In genomic region chr4:150173854-150174398, GRCh38 we compare ENCODE assay signal across 16 cellular contexts.
DNase-seq lines count a peak whose midpoint lies in the region; ATAC-seq, FAIRE-seq and TF ChIP-seq lines count a peak whose summit lies in the region.
"Had no signal": no experiment of that assay in that cellular context is flagged by ENCODE, and none has a peak within 500 bp of the region (broad histone marks: within the 10 kb centered on the region; RNA-seq: fewer than 3 reads in every experiment).

No MANE protein-coding gene starts in this region.

- H3K27me3 Mint-ChIP-seq in neural progenitor cell (ENCODE audit: insufficient read depth, low read depth): peaks cover 2% of the 10 kb centered on the region
- peaks cover 0 to 8% of the 10 kb centered on the region in 2 donors for H3K27me3 Mint-ChIP-seq in CD8-positive, alpha-beta memory T cell
- H3K27me3 Mint-ChIP-seq: stimulated activated memory B cell treated with anti-CD40 and anti-IgM and Interleukin-4, amounts not matched to agents 10 μg/mL and 1 μg/mL and 100 μg/mL, for 72 hours had no signal

- no peaks in the 10 kb centered on the region for H3K9me3 ChIP-seq in endothelial cell of umbilical vein (replicated peaks; ENCODE audit: control insufficient read depth, insufficient read depth, low read length)
- H3K9me3 ChIP-seq in neural progenitor cell (ENCODE audit: low read depth): no peaks in the 10 kb centered on the region
- H3K9me3 ChIP-seq in CD8-positive, alpha-beta memory T cell (ENCODE audit: low read length): no peaks in the 10 kb centered on the region
- H3K9me3 ChIP-seq: BE2C, esophagus squamous epithelium had no signal

- H3K9me1 ChIP-seq in endothelial cell of umbilical vein (replicated peaks; ENCODE audit: control insufficient read depth, extremely low read depth, insufficient read depth, low read length): no peaks in the 10 kb centered on the region

- dilution Hi-C loops in endothelial cell of umbilical vein (cut with MboI; ENCODE audit: extremely low pct_ligation_motif_present, low sequenced_read_pairs): no loop called here

- H3K4me3 Mint-ChIP-seq in neural progenitor cell: peak overlapping the region; percentile 71
- H3K4me3 Mint-ChIP-seq in CD8-positive, alpha-beta memory T cell: no peak overlapping the region
- H3K4me3 Mint-ChIP-seq: nephron progenitor cell; stimulated activated memory B cell treated with anti-CD40 and anti-IgM and Interleukin-4, amounts not matched to agents 10 μg/mL and 1 μg/mL and 100 μg/mL, for 72 hours had no signal

- intact Hi-C loops in endothelial cell of umbilical vein (cut with micrococcal nuclease): loop anchor here (2.0 to 5.0 kb wide), 2 partner anchors 63 to 95 kb away; partner anchors contain the start of gene DCLK2

- H3K9me3 Mint-ChIP-seq in neural progenitor cell: peaks cover 6% of the 10 kb centered on the region
- no peaks in the 10 kb centered on the region for H3K9me3 Mint-ChIP-seq in CD8-positive, alpha-beta memory T cell
- H3K9me3 Mint-ChIP-seq: stimulated activated memory B cell treated with anti-CD40 and anti-IgM and Interleukin-4, amounts not matched to agents 10 μg/mL and 1 μg/mL and 100 μg/mL, for 72 hours had no signal

- peaks cover 19% of the 10 kb centered on the region for H3K4me1 ChIP-seq in endothelial cell of umbilical vein (ENCODE audit: control insufficient read depth, extremely low read depth, insufficient read depth, low read length)
- no peaks in the 10 kb centered on the region for H3K4me1 ChIP-seq in neural progenitor cell
- no peaks in the 10 kb centered on the region for H3K4me1 ChIP-seq in CD8-positive, alpha-beta memory T cell (ENCODE audit: insufficient read depth, low read length)

- TF ChIP-seq CTCF in endothelial cell of umbilical vein (IDR thresholded peaks at IDR 0.05; ENCODE audit: extremely low read depth in 1 of 2, insufficient read depth in 1 of 2, low read depth in 1 of 2, low read length in 2 of 2): no peak
- TF ChIP-seq CTCF in neural progenitor cell (IDR thresholded peaks at IDR 0.05): no peak

- H3K4me2 ChIP-seq in endothelial cell of umbilical vein (ENCODE audit: insufficient read depth, low read length) (peak overlapping the region; percentile 35), neural progenitor cell (no peak overlapping the region)

- H3K79me2 ChIP-seq in endothelial cell of umbilical vein (ENCODE audit: control insufficient read depth, insufficient read depth, low read length) (no peaks in the 10 kb centered on the region), neural progenitor cell (ENCODE audit: low read depth) (no peaks in the 10 kb centered on the region)

- no peaks in the 10 kb centered on the region for H4K20me1 ChIP-seq in endothelial cell of umbilical vein (replicated peaks; ENCODE audit: control insufficient read depth, extremely low read depth, insufficient read depth, low read length)
- H4K20me1 ChIP-seq in neural progenitor cell (ENCODE audit: low read depth): no peaks in the 10 kb centered on the region

- H3K36me3 ChIP-seq in endothelial cell of umbilical vein (ENCODE audit: control insufficient read depth in 2 of 2, extremely low read depth in 1 of 2, insufficient read depth in 2 of 2, low read length in 2 of 2) (no peaks in the 10 kb centered on the region), neural progenitor cell (no peaks in the 10 kb centered on the region)
- H3K36me3 ChIP-seq in CD8-positive, alpha-beta memory T cell (ENCODE audit: insufficient read depth, low read length): no peaks in the 10 kb centered on the region
- H3K36me3 ChIP-seq: BE2C, esophagus squamous epithelium had no signal

- FAIRE-seq in endothelial cell of umbilical vein (lab: Jason Lieb, UNC): peak; percentile 90

- H3K27ac Mint-ChIP-seq in neural progenitor cell: peak overlapping the region; percentile 90
- no peak overlapping the region for H3K27ac Mint-ChIP-seq in CD8-positive, alpha-beta memory T cell
- H3K27ac Mint-ChIP-seq: nephron progenitor cell; stimulated activated memory B cell treated with anti-CD40 and anti-IgM and Interleukin-4, amounts not matched to agents 10 μg/mL and 1 μg/mL and 100 μg/mL, for 72 hours had no signal

- H3K4me3 ChIP-seq in endothelial cell of umbilical vein (replicated peaks in 1 of 3; ENCODE audit: insufficient read depth in 1 of 3, low read depth in 1 of 3, low read length in 3 of 3): no peak overlapping the region
- H3K4me3 ChIP-seq in neural progenitor cell: no peak overlapping the region
- no peak overlapping the region for H3K4me3 ChIP-seq in CD8-positive, alpha-beta memory T cell (ENCODE audit: low read length)
- H3K4me3 ChIP-seq: esophagus squamous epithelium had no signal

- peak; percentile 29 for TF ChIP-seq POLR2A in endothelial cell of umbilical vein (IDR thresholded peaks at IDR 0.05; ENCODE audit: low read depth, low read length)

- peaks cover 7% of the 10 kb centered on the region for H3K36me3 Mint-ChIP-seq in neural progenitor cell
- no peaks in the 10 kb centered on the region for H3K36me3 Mint-ChIP-seq in CD8-positive, alpha-beta memory T cell
- H3K36me3 Mint-ChIP-seq: stimulated activated memory B cell treated with anti-CD40 and anti-IgM and Interleukin-4, amounts not matched to agents 10 μg/mL and 1 μg/mL and 100 μg/mL, for 72 hours had no signal

- ATAC-seq in HG03432 (IDR thresholded peaks at IDR 0.05; ENCODE audit: unreplicated experiment): no peak
- ATAC-seq: stimulated activated memory B cell treated with anti-CD40 and anti-IgM and Interleukin-4, amounts not matched to agents 10 μg/mL and 1 μg/mL and 100 μg/mL, for 72 hours had no signal

- no TSS peak for BruUV-seq in endothelial cell of umbilical vein (replicated peaks; lab: Mats Ljungman, UMichigan)

- H3K9ac ChIP-seq in endothelial cell of umbilical vein (replicated peaks; ENCODE audit: extremely low read depth, insufficient read depth, low read length): no peak overlapping the region
- H3K9ac ChIP-seq in neural progenitor cell: no peak overlapping the region

- no peaks in the 10 kb centered on the region for H3K27me3 ChIP-seq in endothelial cell of umbilical vein (ENCODE audit: control insufficient read depth in 2 of 2, insufficient read depth in 2 of 2, low read length in 2 of 2)
- H3K27me3 ChIP-seq in neural progenitor cell: no peaks in the 10 kb centered on the region
- H3K27me3 ChIP-seq in CD8-positive, alpha-beta memory T cell (ENCODE audit: insufficient read depth, low read length, poor library complexity, severe bottlenecking): no peaks in the 10 kb centered on the region
- H3K27me3 ChIP-seq: BE2C had no signal

- POLR2A ChIA-PET in endothelial cell of umbilical vein (lab: Charles Lee): no interaction called here
- POLR2A ChIA-PET in CD8-positive, alpha-beta memory T cell (lab: Charles Lee): no interaction called here

- peak overlapping the region; percentile 19 for H2AFZ ChIP-seq in endothelial cell of umbilical vein (ENCODE audit: low read depth, low read length)
- no peak overlapping the region for H2AFZ ChIP-seq in neural progenitor cell (replicated peaks)

- H3K4me1 Mint-ChIP-seq in neural progenitor cell: peaks cover 41% of the 10 kb centered on the region
- no peaks in the 10 kb centered on the region for H3K4me1 Mint-ChIP-seq in CD8-positive, alpha-beta memory T cell

- DNase-seq in DMS53 treated with DMSO at 0.1 percent for 48 hours (lab: John Stamatoyannopoulos, UW; ENCODE audit: unreplicated experiment) (peak; percentile 85), NCI-H510A treated with DMSO at 0.1 percent for 48 hours (lab: John Stamatoyannopoulos, UW) (peak; percentile 54), endothelial cell of umbilical vein (ENCODE audit: low read depth, low spot score) (peak; percentile 76), neural progenitor cell (ENCODE audit: low spot score) (no peak), OCI-M2 (lab: John Stamatoyannopoulos, UW; ENCODE audit: unreplicated experiment) (no peak), NK-92 (lab: John Stamatoyannopoulos, UW; ENCODE audit: unreplicated experiment) (no peak)
- no peak for DNase-seq in CD8-positive, alpha-beta memory T cell
- DNase-seq: BE2C; esophagus squamous epithelium; NCI-H2171; nephron progenitor cell; SHP77 treated with DMSO at 0.1 percent for 48 hours; stimulated activated CD4-positive, alpha-beta T cell treated with anti-CD3 and anti-CD28 coated beads, Interleukin-1b, Interleukin-23, amount 100 ng/mL, for 48 hours had no signal

- CTCF ChIA-PET in endothelial cell of umbilical vein (lab: Charles Lee): interaction anchor here (0.8 to 1.7 kb wide), 7 partner anchors 8 to 95 kb away, joined by 3 to 9 read pairs (median 4); partner anchors contain the start of gene DCLK2
- CTCF ChIA-PET in CD8-positive, alpha-beta memory T cell (lab: Charles Lee): no interaction called here

- H3K27ac ChIP-seq in endothelial cell of umbilical vein (ENCODE audit: insufficient read depth, low read depth, low read length): peak overlapping the region; percentile 65
- H3K27ac ChIP-seq in neural progenitor cell: no peak overlapping the region
- H3K27ac ChIP-seq in CD8-positive, alpha-beta memory T cell (ENCODE audit: low read depth, low read length): no peak overlapping the region
- H3K27ac ChIP-seq: VCaP had no signal

- H3F3A ChIP-seq in neural progenitor cell (ENCODE audit: low read depth): no peaks in the 10 kb centered on the region

TF ChIP-seq in endothelial cell of umbilical vein, 7 proteins besides CTCF, POLR2A, EP300 and RAD21:
- TF ChIP-seq MAX (IDR thresholded peaks at IDR 0.05; ENCODE audit: insufficient read depth, insufficient read length): peak; percentile 46
- peak; percentile 58 for TF ChIP-seq POLR2AphosphoS5 (IDR thresholded peaks at IDR 0.05; ENCODE audit: insufficient read depth, low read depth, low read length)
- no peak for TF ChIP-seq FOS (IDR thresholded peaks at IDR 0.05; ENCODE audit: borderline replicate concordance, insufficient read depth, low read length)

Comparison
In these comparisons a context has a peak if more than half of its experiments do, and no peak if none do; other contexts are left out.
1. DNase-seq: peak in DMS53 treated with DMSO at 0.1 percent for 48 hours (single experiment), NCI-H510A treated with DMSO at 0.1 percent for 48 hours (single experiment) and endothelial cell of umbilical vein (single experiment); none in neural progenitor cell (single experiment), CD8-positive, alpha-beta memory T cell (0 of 5), OCI-M2 (single experiment) and NK-92 (single experiment).